Comparison of ENCODE assay signal across 16 cellular contexts in the genomic region with DNA sequence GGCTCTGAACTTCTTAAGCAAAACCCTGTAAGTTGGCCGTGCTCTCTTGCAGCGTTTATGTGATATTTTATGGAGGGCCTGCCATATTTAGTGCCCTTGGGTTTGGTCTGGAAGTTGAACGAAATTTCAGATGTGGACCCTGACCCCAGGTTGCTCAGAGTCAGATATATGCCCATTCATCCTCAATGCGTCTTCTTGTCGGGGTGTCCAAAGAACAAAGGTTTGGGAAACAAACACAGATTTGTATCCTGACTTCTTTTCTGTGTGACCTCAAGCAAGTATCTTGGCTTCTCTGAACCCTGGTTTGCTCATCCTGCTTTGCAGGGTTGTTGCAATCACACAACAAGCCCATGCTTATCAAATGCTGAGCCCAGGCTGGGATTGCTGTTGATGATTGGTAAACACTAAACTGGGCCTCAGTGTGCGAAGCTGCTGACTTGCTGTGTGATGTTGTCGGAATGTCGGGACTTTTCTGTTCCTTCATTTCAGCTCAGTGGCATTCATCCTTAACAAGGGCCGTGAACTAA.
"Had no signal": no experiment of that assay in that cellular context is flagged by ENCODE, and none has a peak within 500 bp of the region (broad histone marks: within the 10 kb centered on the region; RNA-seq: fewer than 3 reads in every experiment).

No MANE protein-coding gene starts in this region.

- H3K4me3 ChIP-seq: colonic mucosa, prostate gland, smooth muscle cell had no signal

- H3K27me3 ChIP-seq: colonic mucosa had no signal

- H3K36me3 ChIP-seq: colonic mucosa, prostate gland had no signal

- ATAC-seq: left cardiac atrium; naive thymus-derived CD4-positive, alpha-beta T cell had no signal

- H3K36me3 Mint-ChIP-seq: naive thymus-derived CD4-positive, alpha-beta T cell; type B pancreatic cell had no signal

- H3K27ac ChIP-seq: colonic mucosa, parathyroid adenoma, prostate gland had no signal

- H3K4me3 Mint-ChIP-seq: endodermal cell; naive thymus-derived CD4-positive, alpha-beta T cell; nephron progenitor cell; type B pancreatic cell had no signal

- H3K27ac Mint-ChIP-seq: endodermal cell, type B pancreatic cell had no signal

- H3K9me3 Mint-ChIP-seq: naive thymus-derived CD4-positive, alpha-beta T cell; type B pancreatic cell had no signal

- DNase-seq: cerebellar nuclear complex; colonic mucosa; effector CD4-positive, alpha-beta T cell; endodermal cell; foreskin melanocyte; left cardiac atrium; mammary epithelial cell; naive thymus-derived CD4-positive, alpha-beta T cell; nephron progenitor cell; retina; stimulated activated CD4-positive, alpha-beta T cell treated with anti-CD3 and anti-CD28 coated beads, Interleukin-2, amount 100 ng/mL, for 48 hours; stimulated activated naive CD4-positive, alpha-beta T cell treated with Interleukin-2 at 50 U/mL for 16 hours had no signal

- H3K4me1 ChIP-seq: colonic mucosa, prostate gland had no signal

- H3K9me3 ChIP-seq: colonic mucosa, prostate gland had no signal
